ENCODE assay signal across 1 cellular context in the genomic region with DNA sequence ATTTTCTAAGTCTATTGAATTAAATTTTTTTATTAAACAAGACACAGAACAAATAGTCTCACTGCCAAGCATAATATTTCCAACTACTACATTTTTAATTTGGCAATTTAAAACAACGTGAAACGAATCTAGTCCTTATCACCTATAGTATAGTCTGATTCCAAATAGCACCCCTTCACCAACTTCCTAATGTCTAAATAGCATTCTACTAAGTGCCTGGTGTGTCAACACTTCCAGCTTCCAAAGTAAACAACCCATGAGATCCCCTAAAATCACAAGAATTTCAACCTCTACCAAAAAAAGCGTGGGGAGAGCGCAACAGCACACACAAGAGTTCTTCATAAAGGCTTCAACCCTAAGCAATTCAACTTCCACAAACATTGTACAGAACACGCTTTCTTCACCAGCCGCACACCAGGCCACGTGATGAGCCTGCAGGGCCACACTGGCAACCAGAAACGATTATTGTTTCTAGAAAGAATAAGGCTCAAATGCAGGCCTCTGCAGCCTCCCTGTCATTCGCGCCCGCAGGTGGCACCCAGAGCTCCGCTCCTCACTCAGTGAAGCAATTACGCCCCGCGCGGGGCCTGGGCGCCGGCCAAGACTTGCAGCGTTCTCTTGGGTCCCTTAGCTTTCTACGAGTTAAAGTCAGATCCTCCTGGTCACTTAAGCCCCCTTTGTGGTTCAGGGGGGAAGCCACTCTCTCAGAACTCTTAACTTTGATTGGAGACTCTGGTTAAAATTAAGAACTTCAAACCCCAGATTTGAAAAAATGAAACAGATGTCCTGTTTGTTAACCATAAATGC.
TF ChIP-seq lines count a peak whose summit lies in the region.

No MANE protein-coding gene starts in this region.

TF ChIP-seq in H1, 55 proteins besides CTCF, POLR2A, EP300 and RAD21:
- TF ChIP-seq BACH1 (IDR thresholded peaks at IDR 0.05; ENCODE audit: low read length) (no peak), CBX8 (IDR thresholded peaks at IDR 0.05; ENCODE audit: borderline replicate concordance, low read depth, low read length) (peak; percentile 66; the same call in 1 of the 2 replicates), FOSL1 (IDR thresholded peaks at IDR 0.05; ENCODE audit: insufficient read depth, low read depth, low read length) (no peak), JUN (IDR thresholded peaks at IDR 0.05; ENCODE audit: low read depth, low read length) (no peak), TAF7 (optimal IDR thresholded peaks at IDR 0.05; ENCODE audit: borderline replicate concordance, low read depth, low read length) (no peak), CHD2 (IDR thresholded peaks at IDR 0.05; ENCODE audit: low read length) (no peak), SP4 (IDR thresholded peaks at IDR 0.05; ENCODE audit: low read length) (no peak), RXRA (IDR thresholded peaks at IDR 0.05; ENCODE audit: insufficient read depth, low read depth, low read length) (no peak), KDM1A (IDR thresholded peaks at IDR 0.05; ENCODE audit: borderline replicate concordance, low read length) (no peak), RNF2 (IDR thresholded peaks at IDR 0.05; ENCODE audit: borderline replicate concordance, low read depth, low read length, missing control alignments, poor library complexity, severe bottlenecking) (peak; percentile 92), BRCA1 (IDR thresholded peaks at IDR 0.05; ENCODE audit: low read depth, low read length) (no peak), GTF2F1 (IDR thresholded peaks at IDR 0.05; ENCODE audit: borderline replicate concordance, low read depth, low read length) (no peak), SIN3A (conservative IDR thresholded peaks at IDR 0.05 in 1 of 2, IDR thresholded peaks at IDR 0.05 in 1 of 2; ENCODE audit: low read depth in 1 of 2, low read length in 2 of 2) (0 out of 4 replicates have a peak, but pooled peaks of 1 of the 2 experiments have one; percentile 20), RBBP5 (IDR thresholded peaks at IDR 0.05; ENCODE audit: borderline replicate concordance, low read depth, low read length) (no peak), KDM5A (IDR thresholded peaks at IDR 0.05; ENCODE audit: low read length) (no peak), ASH2L (IDR thresholded peaks at IDR 0.05; ENCODE audit: low read length) (no peak), TEAD4 (IDR thresholded peaks at IDR 0.05; ENCODE audit: low read depth, low read length) (no peak), GABPA (IDR thresholded peaks at IDR 0.05; ENCODE audit: borderline replicate concordance, insufficient read depth, low read length) (no peak), CTBP2 (IDR thresholded peaks at IDR 0.05; ENCODE audit: borderline replicate concordance, insufficient read depth, insufficient read length, low read length) (no peak)
- TF ChIP-seq, protein P1, sequence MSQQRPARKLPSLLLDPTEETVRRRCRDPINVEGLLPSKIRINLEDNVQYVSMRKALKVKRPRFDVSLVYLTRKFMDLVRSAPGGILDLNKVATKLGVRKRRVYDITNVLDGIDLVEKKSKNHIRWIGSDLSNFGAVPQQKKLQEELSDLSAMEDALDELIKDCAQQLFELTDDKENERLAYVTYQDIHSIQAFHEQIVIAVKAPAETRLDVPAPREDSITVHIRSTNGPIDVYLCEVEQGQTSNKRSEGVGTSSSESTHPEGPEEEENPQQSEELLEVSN (IDR thresholded peaks at IDR 0.05), result no peak
- TF ChIP-seq, protein P2, sequence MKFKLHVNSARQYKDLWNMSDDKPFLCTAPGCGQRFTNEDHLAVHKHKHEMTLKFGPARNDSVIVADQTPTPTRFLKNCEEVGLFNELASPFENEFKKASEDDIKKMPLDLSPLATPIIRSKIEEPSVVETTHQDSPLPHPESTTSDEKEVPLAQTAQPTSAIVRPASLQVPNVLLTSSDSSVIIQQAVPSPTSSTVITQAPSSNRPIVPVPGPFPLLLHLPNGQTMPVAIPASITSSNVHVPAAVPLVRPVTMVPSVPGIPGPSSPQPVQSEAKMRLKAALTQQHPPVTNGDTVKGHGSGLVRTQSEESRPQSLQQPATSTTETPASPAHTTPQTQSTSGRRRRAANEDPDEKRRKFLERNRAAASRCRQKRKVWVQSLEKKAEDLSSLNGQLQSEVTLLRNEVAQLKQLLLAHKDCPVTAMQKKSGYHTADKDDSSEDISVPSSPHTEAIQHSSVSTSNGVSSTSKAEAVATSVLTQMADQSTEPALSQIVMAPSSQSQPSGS (IDR thresholded peaks at IDR 0.05; ENCODE audit: low read length), result no peak
- TF ChIP-seq, protein P3, sequence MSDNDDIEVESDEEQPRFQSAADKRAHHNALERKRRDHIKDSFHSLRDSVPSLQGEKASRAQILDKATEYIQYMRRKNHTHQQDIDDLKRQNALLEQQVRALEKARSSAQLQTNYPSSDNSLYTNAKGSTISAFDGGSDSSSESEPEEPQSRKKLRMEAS (IDR thresholded peaks at IDR 0.05), result no peak
- TF ChIP-seq, protein P4, sequence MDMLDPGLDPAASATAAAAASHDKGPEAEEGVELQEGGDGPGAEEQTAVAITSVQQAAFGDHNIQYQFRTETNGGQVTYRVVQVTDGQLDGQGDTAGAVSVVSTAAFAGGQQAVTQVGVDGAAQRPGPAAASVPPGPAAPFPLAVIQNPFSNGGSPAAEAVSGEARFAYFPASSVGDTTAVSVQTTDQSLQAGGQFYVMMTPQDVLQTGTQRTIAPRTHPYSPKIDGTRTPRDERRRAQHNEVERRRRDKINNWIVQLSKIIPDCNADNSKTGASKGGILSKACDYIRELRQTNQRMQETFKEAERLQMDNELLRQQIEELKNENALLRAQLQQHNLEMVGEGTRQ (IDR thresholded peaks at IDR 0.05; ENCODE audit: low read length), result no peak
- TF ChIP-seq, protein P5, sequence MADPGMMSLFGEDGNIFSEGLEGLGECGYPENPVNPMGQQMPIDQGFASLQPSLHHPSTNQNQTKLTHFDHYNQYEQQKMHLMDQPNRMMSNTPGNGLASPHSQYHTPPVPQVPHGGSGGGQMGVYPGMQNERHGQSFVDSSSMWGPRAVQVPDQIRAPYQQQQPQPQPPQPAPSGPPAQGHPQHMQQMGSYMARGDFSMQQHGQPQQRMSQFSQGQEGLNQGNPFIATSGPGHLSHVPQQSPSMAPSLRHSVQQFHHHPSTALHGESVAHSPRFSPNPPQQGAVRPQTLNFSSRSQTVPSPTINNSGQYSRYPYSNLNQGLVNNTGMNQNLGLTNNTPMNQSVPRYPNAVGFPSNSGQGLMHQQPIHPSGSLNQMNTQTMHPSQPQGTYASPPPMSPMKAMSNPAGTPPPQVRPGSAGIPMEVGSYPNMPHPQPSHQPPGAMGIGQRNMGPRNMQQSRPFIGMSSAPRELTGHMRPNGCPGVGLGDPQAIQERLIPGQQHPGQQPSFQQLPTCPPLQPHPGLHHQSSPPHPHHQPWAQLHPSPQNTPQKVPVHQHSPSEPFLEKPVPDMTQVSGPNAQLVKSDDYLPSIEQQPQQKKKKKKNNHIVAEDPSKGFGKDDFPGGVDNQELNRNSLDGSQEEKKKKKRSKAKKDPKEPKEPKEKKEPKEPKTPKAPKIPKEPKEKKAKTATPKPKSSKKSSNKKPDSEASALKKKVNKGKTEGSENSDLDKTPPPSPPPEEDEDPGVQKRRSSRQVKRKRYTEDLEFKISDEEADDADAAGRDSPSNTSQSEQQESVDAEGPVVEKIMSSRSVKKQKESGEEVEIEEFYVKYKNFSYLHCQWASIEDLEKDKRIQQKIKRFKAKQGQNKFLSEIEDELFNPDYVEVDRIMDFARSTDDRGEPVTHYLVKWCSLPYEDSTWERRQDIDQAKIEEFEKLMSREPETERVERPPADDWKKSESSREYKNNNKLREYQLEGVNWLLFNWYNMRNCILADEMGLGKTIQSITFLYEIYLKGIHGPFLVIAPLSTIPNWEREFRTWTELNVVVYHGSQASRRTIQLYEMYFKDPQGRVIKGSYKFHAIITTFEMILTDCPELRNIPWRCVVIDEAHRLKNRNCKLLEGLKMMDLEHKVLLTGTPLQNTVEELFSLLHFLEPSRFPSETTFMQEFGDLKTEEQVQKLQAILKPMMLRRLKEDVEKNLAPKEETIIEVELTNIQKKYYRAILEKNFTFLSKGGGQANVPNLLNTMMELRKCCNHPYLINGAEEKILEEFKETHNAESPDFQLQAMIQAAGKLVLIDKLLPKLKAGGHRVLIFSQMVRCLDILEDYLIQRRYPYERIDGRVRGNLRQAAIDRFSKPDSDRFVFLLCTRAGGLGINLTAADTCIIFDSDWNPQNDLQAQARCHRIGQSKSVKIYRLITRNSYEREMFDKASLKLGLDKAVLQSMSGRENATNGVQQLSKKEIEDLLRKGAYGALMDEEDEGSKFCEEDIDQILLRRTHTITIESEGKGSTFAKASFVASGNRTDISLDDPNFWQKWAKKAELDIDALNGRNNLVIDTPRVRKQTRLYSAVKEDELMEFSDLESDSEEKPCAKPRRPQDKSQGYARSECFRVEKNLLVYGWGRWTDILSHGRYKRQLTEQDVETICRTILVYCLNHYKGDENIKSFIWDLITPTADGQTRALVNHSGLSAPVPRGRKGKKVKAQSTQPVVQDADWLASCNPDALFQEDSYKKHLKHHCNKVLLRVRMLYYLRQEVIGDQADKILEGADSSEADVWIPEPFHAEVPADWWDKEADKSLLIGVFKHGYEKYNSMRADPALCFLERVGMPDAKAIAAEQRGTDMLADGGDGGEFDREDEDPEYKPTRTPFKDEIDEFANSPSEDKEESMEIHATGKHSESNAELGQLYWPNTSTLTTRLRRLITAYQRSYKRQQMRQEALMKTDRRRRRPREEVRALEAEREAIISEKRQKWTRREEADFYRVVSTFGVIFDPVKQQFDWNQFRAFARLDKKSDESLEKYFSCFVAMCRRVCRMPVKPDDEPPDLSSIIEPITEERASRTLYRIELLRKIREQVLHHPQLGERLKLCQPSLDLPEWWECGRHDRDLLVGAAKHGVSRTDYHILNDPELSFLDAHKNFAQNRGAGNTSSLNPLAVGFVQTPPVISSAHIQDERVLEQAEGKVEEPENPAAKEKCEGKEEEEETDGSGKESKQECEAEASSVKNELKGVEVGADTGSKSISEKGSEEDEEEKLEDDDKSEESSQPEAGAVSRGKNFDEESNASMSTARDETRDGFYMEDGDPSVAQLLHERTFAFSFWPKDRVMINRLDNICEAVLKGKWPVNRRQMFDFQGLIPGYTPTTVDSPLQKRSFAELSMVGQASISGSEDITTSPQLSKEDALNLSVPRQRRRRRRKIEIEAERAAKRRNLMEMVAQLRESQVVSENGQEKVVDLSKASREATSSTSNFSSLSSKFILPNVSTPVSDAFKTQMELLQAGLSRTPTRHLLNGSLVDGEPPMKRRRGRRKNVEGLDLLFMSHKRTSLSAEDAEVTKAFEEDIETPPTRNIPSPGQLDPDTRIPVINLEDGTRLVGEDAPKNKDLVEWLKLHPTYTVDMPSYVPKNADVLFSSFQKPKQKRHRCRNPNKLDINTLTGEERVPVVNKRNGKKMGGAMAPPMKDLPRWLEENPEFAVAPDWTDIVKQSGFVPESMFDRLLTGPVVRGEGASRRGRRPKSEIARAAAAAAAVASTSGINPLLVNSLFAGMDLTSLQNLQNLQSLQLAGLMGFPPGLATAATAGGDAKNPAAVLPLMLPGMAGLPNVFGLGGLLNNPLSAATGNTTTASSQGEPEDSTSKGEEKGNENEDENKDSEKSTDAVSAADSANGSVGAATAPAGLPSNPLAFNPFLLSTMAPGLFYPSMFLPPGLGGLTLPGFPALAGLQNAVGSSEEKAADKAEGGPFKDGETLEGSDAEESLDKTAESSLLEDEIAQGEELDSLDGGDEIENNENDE (IDR thresholded peaks at IDR 0.05; ENCODE audit: insufficient replicate concordance, low read length), result peak; percentile 17
